In the genomic region with DNA sequence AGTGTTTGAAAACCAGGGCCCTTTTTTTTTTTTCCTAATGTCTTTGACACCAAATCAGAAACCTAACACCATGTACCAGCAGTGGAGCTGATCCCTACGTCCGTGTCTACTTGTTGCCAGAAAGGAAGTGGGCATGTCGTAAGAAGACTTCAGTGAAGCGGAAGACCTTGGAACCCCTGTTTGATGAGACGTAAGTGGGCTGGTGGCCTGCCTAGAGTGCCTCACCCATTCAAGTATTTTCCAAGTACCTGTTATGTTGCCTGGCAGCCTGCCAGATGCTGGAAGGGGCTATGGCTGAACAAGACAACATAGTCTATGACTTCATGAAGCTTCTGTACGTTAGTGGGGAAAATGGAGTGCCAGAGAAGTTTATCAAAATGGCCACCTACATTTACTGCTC, we compare ENCODE assay signal across 24 cellular contexts. TPM values are rescaled to one million over a fixed set of nuclear protein-coding genes. Genes with fewer than 3 reads are reported as not detected.
A peak's percentile ranks its signal among the peaks of the same experiment; 100 is the strongest.
DNase-seq lines count a peak whose midpoint lies in the region; ATAC-seq, FAIRE-seq and TF ChIP-seq lines count a peak whose summit lies in the region.
"Had no signal": no experiment of that assay in that cellular context is flagged by ENCODE, and none has a peak within 500 bp of the region (broad histone marks: within the 10 kb centered on the region; RNA-seq: fewer than 3 reads in every experiment).

No MANE protein-coding gene starts in this region.

- TF ChIP-seq CTCF in upper lobe of left lung (IDR thresholded peaks at IDR 0.05) = no peak

- H3K4me3 ChIP-seq in upper lobe of left lung = no peak overlapping the region
- H3K4me3 ChIP-seq: adrenal gland, body of pancreas, SJCRH30, skin epidermis, thoracic aorta had no signal

- TF ChIP-seq EP300 in upper lobe of left lung (IDR thresholded peaks at IDR 0.05) = peak in 2 of 4 donors; percentile 78 to 88

- peaks cover 0 to 38% (median 17%) of the 10 kb centered on the region in 4 donors for H3K4me1 ChIP-seq in upper lobe of left lung
- H3K4me1 ChIP-seq: adrenal gland, BE2C, body of pancreas, SJCRH30 had no signal

- H3K27ac ChIP-seq in upper lobe of left lung = peak overlapping the region in 2 of 4 donors; percentile 3 to 51
- H3K27ac ChIP-seq: adrenal gland, body of pancreas, SJCRH30, skin epidermis, thoracic aorta had no signal

- WGBS in upper lobe of left lung, 2 donors = 32 to 45% methylated on average over 6 of the region's 6 CpGs

- H3K27me3 ChIP-seq in upper lobe of left lung = no peaks in the 10 kb centered on the region
- H3K27me3 ChIP-seq: adrenal gland, BE2C, body of pancreas, SJCRH30 had no signal

- ATAC-seq in upper lobe of left lung (ENCODE audit: low FRiP score in 2 of 2) = peak; percentile 51 to 74
- ATAC-seq: activated T-cell treated with anti-CD3 and anti-CD28 coated beads, Interleukin-2, amount 50 U/mL, for 72 hours; body of pancreas; naive thymus-derived CD4-positive, alpha-beta T cell had no signal

- no peaks in the 10 kb centered on the region for H3K9me3 ChIP-seq in upper lobe of left lung
- H3K9me3 ChIP-seq: adrenal gland, BE2C, body of pancreas, SJCRH30, thoracic aorta had no signal

- FAIRE-seq in H54 (lab: Jason Lieb, UNC) = no peak

- DNase-seq in NCI-H2227 (lab: John Stamatoyannopoulos, UW; ENCODE audit: unreplicated experiment) (peak; percentile 51), NCI-H2227 treated with DMSO at 0.1 percent for 48 hours (lab: John Stamatoyannopoulos, UW) (no peak), NCI-H187 (lab: John Stamatoyannopoulos, UW) (peak; percentile 26 to 70), iris pigment epithelial cell (ENCODE audit: low read depth) (peak; percentile 45), upper lobe of left lung (peak in 1 of 2 donors; percentile 86), OCI-M2 (lab: John Stamatoyannopoulos, UW; ENCODE audit: unreplicated experiment) (no peak), H54 (ENCODE audit: insufficient read length, low spot score) (no peak)
- DNase-seq: ACHN; activated CD4-positive, alpha-beta T cell treated with anti-CD3 and anti-CD28 coated beads, Interleukin-2, amount 50 U/mL, for 4 hours; activated naive CD4-positive, alpha-beta T cell treated with Interleukin-2 at 50 U/mL for 16 hours; activated T-cell treated with anti-CD3 and anti-CD28 coated beads, Interleukin-2, amount 50 U/mL, for 72 hours; BE2C; cerebellar nuclear complex; hypothalamus; immature natural killer cell; midbrain; naive thymus-derived CD4-positive, alpha-beta T cell; NCI-H1930; NCI-H524 treated with DMSO at 0.1 percent for 48 hours had no signal

- peaks cover 0 to 12% (median 0%) of the 10 kb centered on the region in 4 donors for H3K36me3 ChIP-seq in upper lobe of left lung
- H3K36me3 ChIP-seq: adrenal gland, BE2C, SJCRH30, thoracic aorta had no signal

- TF ChIP-seq POLR2A in upper lobe of left lung (IDR thresholded peaks at IDR 0.05) (no peak), H54 (IDR thresholded peaks at IDR 0.05; ENCODE audit: low read depth, low read length) (no peak)

RNA-seq across cellular contexts. Expression of gene ESYT3, which starts 39.7 kb away (rescaled TPM):
- 10 to 100 TPM; 45.9 to 93.3 (median 54.6) TPM for total RNA-seq in upper lobe of left lung

Comparison
In these comparisons a context has a peak if more than half of its experiments do, and no peak if none do; other contexts are left out.
1. DNase-seq: peak in NCI-H2227 (single experiment), NCI-H187 (2 of 2) and iris pigment epithelial cell (single experiment); none in NCI-H2227 treated with DMSO at 0.1 percent for 48 hours (single experiment), OCI-M2 (single experiment) and H54 (single experiment).